Comparison of ENCODE assay signal across 17 cellular contexts in genomic region chr11:28756977-28757376, GRCh38.
DNase-seq lines count a peak whose midpoint lies in the region; ATAC-seq, FAIRE-seq and TF ChIP-seq lines count a peak whose summit lies in the region.
"Had no signal": no experiment of that assay in that cellular context is flagged by ENCODE, and none has a peak within 500 bp of the region (broad histone marks: within the 10 kb centered on the region; RNA-seq: fewer than 3 reads in every experiment).

No MANE protein-coding gene starts in this region.

- H3K36me3 Mint-ChIP-seq in type B pancreatic cell, result no peaks in the 10 kb centered on the region
- H3K36me3 Mint-ChIP-seq: stimulated activated naive B cell treated with anti-CD40 and anti-IgM and Interleukin-4, amounts not matched to agents 10 μg/mL and 1 μg/mL and 100 μg/mL, for 72 hours had no signal

- no peak for ATAC-seq in GM19452 (IDR thresholded peaks at IDR 0.05; ENCODE audit: unreplicated experiment)
- ATAC-seq: activated CD8-positive, alpha-beta T cell treated with anti-CD3 and anti-CD28 coated beads for 36 hours; HepG2; stimulated activated naive B cell treated with anti-CD40 and anti-IgM and Interleukin-4, amounts not matched to agents 10 μg/mL and 1 μg/mL and 100 μg/mL, for 72 hours had no signal

- H3K9me3 Mint-ChIP-seq in type B pancreatic cell, result peaks cover 5% of the 10 kb centered on the region

- H3K4me3 Mint-ChIP-seq in type B pancreatic cell, result no peak overlapping the region
- H3K4me3 Mint-ChIP-seq: activated CD8-positive, alpha-beta T cell treated with anti-CD3 and anti-CD28 coated beads for 36 hours; dendritic cell treated with granulocyte-macrophage colony-stimulating factor and Interleukin-4, amounts not matched to agents 40 ng/mL and 50 ng/mL, for 4 days; stimulated activated naive B cell treated with anti-CD40 and anti-IgM and Interleukin-4, amounts not matched to agents 10 μg/mL and 1 μg/mL and 100 μg/mL, for 72 hours; T-helper 1 cell treated with Interleukin-12 subunit alpha and Interleukin-12 subunit beta and Interleukin-4 antibody, amounts not matched to agents 30 μg/mL and 1 μg/mL, for 36 hours had no signal

- no peak overlapping the region for H3K4me3 ChIP-seq in epithelial cell of proximal tubule (ENCODE audit: low read depth, low read length)
- no peak overlapping the region for H3K4me3 ChIP-seq in retinal pigment epithelial cell (ENCODE audit: low read length)
- H3K4me3 ChIP-seq: lower lobe of right lung, ovary had no signal

- FAIRE-seq in RCC 7860 (lab: Jason Lieb, UNC), result peak; percentile 97
- FAIRE-seq: HepG2 had no signal

- peak; percentile 98 for DNase-seq in EL
- peak; percentile 96 for DNase-seq in RCC 7860 (ENCODE audit: low spot score)
- peak; percentile 64 for DNase-seq in epithelial cell of proximal tubule (ENCODE audit: low read depth)
- peak; percentile 64 for DNase-seq in retinal pigment epithelial cell (ENCODE audit: low read depth)
- DNase-seq in stimulated activated CD4-positive, alpha-beta T cell treated with anti-CD3 and anti-CD28 coated beads, Interleukin-15, amount 100 ng/mL, for 24 hours, result no peak
- DNase-seq in NCI-H510A (lab: John Stamatoyannopoulos, UW), result no peak
- DNase-seq in type B pancreatic cell (ENCODE audit: extremely low spot score, unreplicated experiment), result no peak
- DNase-seq: activated CD8-positive, alpha-beta T cell treated with anti-CD3 and anti-CD28 coated beads for 36 hours; hypothalamus; lower lobe of right lung; NCI-H1694; ovary; stimulated activated naive B cell treated with anti-CD40 and anti-IgM and Interleukin-4, amounts not matched to agents 10 μg/mL and 1 μg/mL and 100 μg/mL, for 72 hours had no signal

- no peaks in the 10 kb centered on the region for H3K27me3 Mint-ChIP-seq in type B pancreatic cell
- H3K27me3 Mint-ChIP-seq: activated CD8-positive, alpha-beta T cell treated with anti-CD3 and anti-CD28 coated beads for 36 hours; dendritic cell treated with granulocyte-macrophage colony-stimulating factor and Interleukin-4, amounts not matched to agents 40 ng/mL and 50 ng/mL, for 4 days; stimulated activated naive B cell treated with anti-CD40 and anti-IgM and Interleukin-4, amounts not matched to agents 10 μg/mL and 1 μg/mL and 100 μg/mL, for 72 hours had no signal

- no peak overlapping the region for H3K27ac Mint-ChIP-seq in type B pancreatic cell
- H3K27ac Mint-ChIP-seq: activated CD8-positive, alpha-beta T cell treated with anti-CD3 and anti-CD28 coated beads for 36 hours; dendritic cell treated with granulocyte-macrophage colony-stimulating factor and Interleukin-4, amounts not matched to agents 40 ng/mL and 50 ng/mL, for 4 days; stimulated activated naive B cell treated with anti-CD40 and anti-IgM and Interleukin-4, amounts not matched to agents 10 μg/mL and 1 μg/mL and 100 μg/mL, for 72 hours; T-helper 1 cell treated with Interleukin-12 subunit alpha and Interleukin-12 subunit beta and Interleukin-4 antibody, amounts not matched to agents 30 μg/mL and 1 μg/mL, for 36 hours had no signal

- H3K4me1 Mint-ChIP-seq in type B pancreatic cell (ENCODE audit: unreplicated experiment), result peaks cover 8% of the 10 kb centered on the region
- H3K4me1 Mint-ChIP-seq: stimulated activated naive B cell treated with anti-CD40 and anti-IgM and Interleukin-4, amounts not matched to agents 10 μg/mL and 1 μg/mL and 100 μg/mL, for 72 hours had no signal

- TF ChIP-seq CTCF in epithelial cell of proximal tubule (conservative IDR thresholded peaks at IDR 0.05; ENCODE audit: low read depth, low read length), result no peak
- TF ChIP-seq CTCF in retinal pigment epithelial cell (conservative IDR thresholded peaks at IDR 0.05; ENCODE audit: low read depth, low read length), result no peak
- TF ChIP-seq CTCF in type B pancreatic cell (conservative IDR thresholded peaks at IDR 0.05), result no peak

Comparison
In these comparisons a context has a peak if more than half of its experiments do, and no peak if none do; other contexts are left out.
1. DNase-seq: peak in EL (single experiment), RCC 7860 (single experiment), epithelial cell of proximal tubule (single experiment) and retinal pigment epithelial cell (single experiment); none in stimulated activated CD4-positive, alpha-beta T cell treated with anti-CD3 and anti-CD28 coated beads, Interleukin-15, amount 100 ng/mL, for 24 hours (single experiment), NCI-H510A (single experiment) and type B pancreatic cell (single experiment).